Comparison of ENCODE assay signal across 37 cellular contexts in the genomic region with DNA sequence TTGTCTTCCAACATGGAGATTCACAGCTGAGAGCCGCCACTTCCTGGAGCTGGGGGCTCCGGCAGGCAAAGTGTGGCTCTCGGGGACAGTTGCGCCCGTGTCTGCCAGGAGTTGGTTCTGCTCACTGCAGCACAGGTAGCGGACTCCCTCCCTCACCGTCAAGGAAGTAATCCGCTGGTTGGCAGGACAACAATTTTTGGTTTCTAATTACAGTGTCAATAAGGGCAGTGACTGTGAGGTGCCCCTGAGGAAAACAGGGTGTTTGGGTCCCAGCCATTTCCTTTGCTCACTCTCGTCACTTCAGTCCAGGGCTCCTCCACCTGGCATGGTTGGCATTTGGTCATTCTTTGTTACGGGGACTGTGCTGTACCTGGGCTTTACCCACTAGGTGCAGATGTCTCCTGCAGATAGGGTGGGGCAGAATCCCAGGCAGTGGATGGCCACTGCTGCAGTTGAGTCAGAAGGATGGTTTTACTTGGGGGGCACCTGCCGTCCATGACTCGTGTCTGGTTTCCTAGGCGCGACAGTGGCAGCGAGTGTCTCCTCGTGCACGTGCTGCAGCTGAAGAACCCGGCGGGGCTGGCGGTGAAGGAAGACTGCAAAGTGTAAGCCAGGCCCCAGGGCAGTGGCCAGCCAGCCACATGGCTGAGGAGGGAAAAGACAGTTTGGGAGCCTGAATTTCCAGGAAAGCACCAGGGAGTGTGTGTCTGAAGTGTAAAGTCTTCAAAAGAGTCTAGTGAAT. TPM values are rescaled to one million over a fixed set of nuclear protein-coding genes. Genes with fewer than 3 reads are reported as not detected.
"Had no signal": no experiment of that assay in that cellular context is flagged by ENCODE, and none has a peak within 500 bp of the region (broad histone marks: within the 10 kb centered on the region; RNA-seq: fewer than 3 reads in every experiment).

No MANE protein-coding gene starts in this region.

- FAIRE-seq: astrocyte, RCC 7860 had no signal

- H3K9me3 Mint-ChIP-seq: activated B cell treated with CpG ODN at 0.5 μM for 24 hours; activated CD4-positive, alpha-beta memory T cell treated with anti-CD3 and anti-CD28 coated beads for 36 hours; activated naive CD4-positive, alpha-beta T cell treated with anti-CD3 and anti-CD28 coated beads for 36 hours; activated naive CD4-positive, alpha-beta T cell treated with anti-CD3 and anti-CD28 coated beads, Interleukin-2, amount 50 U/mL, for 72 hours; activated T-cell treated with anti-CD3 and anti-CD28 coated beads, Interleukin-2, amount 50 U/mL, for 4 hours; activated T-helper 1 cell treated with anti-CD3 and anti-CD28 coated beads, Interleukin-12 subunit alpha, Interleukin-12 subunit beta, Interleukin-2, Interleukin-4 antibody, amounts not matched to agents 30 ng/mL and 10 ng/mL and 1 ng/mL, durations not matched to agents 14 hours and 24 hours and 36 hours had no signal

- H3K4me3 ChIP-seq: adrenal gland, body of pancreas, breast epithelium, MG63, PC-9 had no signal

- H3K27me3 Mint-ChIP-seq: activated B cell treated with CpG ODN at 0.5 μM for 24 hours; activated CD4-positive, alpha-beta memory T cell treated with anti-CD3 and anti-CD28 coated beads for 36 hours had no signal

- H3K36me3 ChIP-seq: breast epithelium had no signal

- H3K36me3 Mint-ChIP-seq: activated naive CD4-positive, alpha-beta T cell treated with anti-CD3 and anti-CD28 coated beads, Interleukin-2, amount 50 U/mL, for 72 hours had no signal

- H3K27me3 ChIP-seq: adrenal gland, body of pancreas, MG63 had no signal

- H3K4me1 ChIP-seq: body of pancreas, breast epithelium had no signal

- ATAC-seq: activated naive CD4-positive, alpha-beta T cell treated with anti-CD3 and anti-CD28 coated beads, Interleukin-2, amount 50 U/mL, for 72 hours; activated T-cell treated with anti-CD3 and anti-CD28 coated beads, Interleukin-2, amount 50 U/mL, for 4 hours; body of pancreas; Right ventricle myocardium inferior; SK-N-SH treated with all-trans-retinoic acid at 6 μM for 48 hours had no signal

- DNase-seq: activated B cell treated with CpG ODN at 0.5 μM for 24 hours; activated CD4-positive, alpha-beta memory T cell treated with anti-CD3 and anti-CD28 coated beads for 36 hours; activated CD4-positive, alpha-beta T cell treated with anti-CD3 and anti-CD28 coated beads for 4 hours; activated CD4-positive, alpha-beta T cell treated with anti-CD3 and anti-CD28 coated beads, Interleukin-2, amount 50 U/mL, for 1 hour; activated CD4-positive, CD25-positive, alpha-beta regulatory T cell treated with anti-CD3 and anti-CD28 coated beads, Interleukin-2, amount 50 U/mL, for 72 hours; activated CD8-positive, alpha-beta memory T cell treated with anti-CD3 and anti-CD28 coated beads, Interleukin-2, amount 50 U/mL, for 4 hours; activated gamma-delta T cell treated with Interleukin-2 at 50 U/mL for 16 hours; activated naive CD4-positive, alpha-beta T cell treated with anti-CD3 and anti-CD28 coated beads for 36 hours; activated T-cell treated with anti-CD3 and anti-CD28 coated beads for 4 hours; activated T-cell treated with anti-CD3 and anti-CD28 coated beads, Interleukin-2, amount 50 U/mL, for 4 hours; adrenal gland; body of pancreas; Kasumi-1; MG63; NCI-H1048; NCI-H1105 treated with DMSO at 0.1 percent for 48 hours; NCI-H1436; NCI-H1694; NCI-H1930; NCI-H2107; NCI-H2171; NCI-H510A; NCI-H526; PC-9; SIG-M5; T-helper 1 cell; T-helper 2 cell; T-helper 9 cell had no signal

- H3K27ac Mint-ChIP-seq: activated B cell treated with CpG ODN at 0.5 μM for 24 hours; activated CD4-positive, alpha-beta memory T cell treated with anti-CD3 and anti-CD28 coated beads for 36 hours; activated naive CD4-positive, alpha-beta T cell treated with anti-CD3 and anti-CD28 coated beads for 36 hours; activated T-helper 1 cell treated with anti-CD3 and anti-CD28 coated beads, Interleukin-12 subunit alpha, Interleukin-12 subunit beta, Interleukin-2, Interleukin-4 antibody, amounts not matched to agents 30 ng/mL and 10 ng/mL and 1 ng/mL, durations not matched to agents 14 hours and 24 hours and 36 hours had no signal

- H3K4me3 Mint-ChIP-seq: activated B cell treated with CpG ODN at 0.5 μM for 24 hours; activated CD4-positive, alpha-beta memory T cell treated with anti-CD3 and anti-CD28 coated beads for 36 hours; activated naive CD4-positive, alpha-beta T cell treated with anti-CD3 and anti-CD28 coated beads for 36 hours; activated T-cell treated with anti-CD3 and anti-CD28 coated beads, Interleukin-2, amount 50 U/mL, for 4 hours; activated T-helper 1 cell treated with anti-CD3 and anti-CD28 coated beads, Interleukin-12 subunit alpha, Interleukin-12 subunit beta, Interleukin-2, Interleukin-4 antibody, amounts not matched to agents 30 ng/mL and 10 ng/mL and 1 ng/mL, durations not matched to agents 14 hours and 24 hours and 36 hours had no signal

- H3K27ac ChIP-seq: adrenal gland, body of pancreas, breast epithelium, PC-9, RWPE1, VCaP had no signal

- H3K9me3 ChIP-seq: adrenal gland, body of pancreas, breast epithelium had no signal

RNA-seq across cellular contexts. Expression of gene CLCN4, which starts 32.1 kb away (rescaled TPM):
- total RNA-seq: activated CD4-positive, alpha-beta memory T cell treated with anti-CD3 and anti-CD28 coated beads for 36 hours; activated naive CD4-positive, alpha-beta T cell treated with anti-CD3 and anti-CD28 coated beads for 36 hours; activated naive CD4-positive, alpha-beta T cell treated with anti-CD3 and anti-CD28 coated beads, Interleukin-2, amount 50 U/mL, for 72 hours; activated T-helper 1 cell treated with anti-CD3 and anti-CD28 coated beads, Interleukin-12 subunit alpha, Interleukin-12 subunit beta, Interleukin-2, Interleukin-4 antibody, amounts not matched to agents 30 ng/mL and 10 ng/mL and 1 ng/mL, durations not matched to agents 14 hours and 24 hours and 36 hours had no signal
